Comparison of ENCODE assay signal across 20 cellular contexts in the genomic region with DNA sequence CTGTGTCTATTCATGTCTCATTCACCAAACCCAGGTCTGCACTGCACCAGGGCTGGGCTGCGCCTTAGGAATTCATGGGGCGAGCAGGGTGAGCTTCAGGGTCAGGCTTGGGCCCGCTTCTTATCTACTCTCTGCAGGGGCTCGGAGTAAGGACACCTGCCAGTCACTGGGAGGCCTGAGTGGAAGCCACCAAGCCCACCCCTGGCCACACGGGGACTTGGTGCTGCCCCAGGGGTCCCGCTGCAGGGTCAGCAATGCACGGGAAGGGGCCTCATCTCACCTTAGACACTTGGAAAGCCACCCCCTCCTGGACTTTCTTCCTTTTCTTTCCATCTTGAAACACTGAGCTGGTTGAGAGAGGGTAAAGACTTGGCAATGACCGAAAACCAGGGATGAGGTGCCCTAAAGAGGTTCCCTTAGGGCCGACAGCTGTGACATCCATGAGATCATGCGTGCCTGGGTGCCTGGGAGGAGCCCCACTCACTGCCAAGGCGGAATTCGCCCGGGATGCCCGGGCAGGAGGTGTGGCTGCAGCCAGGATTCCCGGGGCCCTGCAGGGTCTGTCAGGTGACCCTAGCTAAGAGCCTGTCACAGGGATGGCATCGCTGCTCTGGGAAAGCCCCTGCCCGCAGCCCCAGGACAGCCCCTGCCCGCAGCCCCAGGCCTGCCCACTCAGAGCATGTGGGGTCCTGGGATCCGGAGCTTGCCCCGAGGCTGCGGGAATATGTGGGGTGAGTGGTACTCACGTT. TPM values are rescaled to one million over a fixed set of nuclear protein-coding genes. Genes with fewer than 3 reads are reported as not detected.
DNase-seq lines count a peak whose midpoint lies in the region; ATAC-seq and TF ChIP-seq lines count a peak whose summit lies in the region.
"Had no signal": no experiment of that assay in that cellular context is flagged by ENCODE, and none has a peak within 500 bp of the region (broad histone marks: within the 10 kb centered on the region; RNA-seq: fewer than 3 reads in every experiment).

No MANE protein-coding gene starts in this region.

- ATAC-seq in heart right ventricle (no peak), upper lobe of right lung (no peak)
- ATAC-seq: activated T-helper 17 cell treated with anti-CD3 and anti-CD28 coated beads, Interleukin-2, amount 50 U/mL, for 72 hours; left lobe of liver had no signal

- no peak overlapping the region for H3K9ac ChIP-seq in Karpas-422 (ENCODE audit: low read length)

- H3K9me3 ChIP-seq in ascending aorta (no peaks in the 10 kb centered on the region), heart right ventricle (no peaks in the 10 kb centered on the region), osteoblast (ENCODE audit: low read depth, low read length) (no peaks in the 10 kb centered on the region), upper lobe of right lung (no peaks in the 10 kb centered on the region), Karpas-422 (ENCODE audit: low read length) (no peaks in the 10 kb centered on the region)

- H3K79me2 ChIP-seq in osteoblast (ENCODE audit: insufficient read depth, low read length) (no peaks in the 10 kb centered on the region), Karpas-422 (ENCODE audit: low read length) (no peaks in the 10 kb centered on the region)

- no peaks in the 10 kb centered on the region for H3K36me3 ChIP-seq in ascending aorta
- H3K36me3 ChIP-seq in heart right ventricle: no peaks in the 10 kb centered on the region
- H3K36me3 ChIP-seq in osteoblast (ENCODE audit: insufficient read depth, low read length): no peaks in the 10 kb centered on the region
- H3K36me3 ChIP-seq in upper lobe of right lung: no peaks in the 10 kb centered on the region
- no peaks in the 10 kb centered on the region for H3K36me3 ChIP-seq in Karpas-422 (ENCODE audit: insufficient read depth, low read length)
- H3K36me3 ChIP-seq: WERI-Rb-1 had no signal

- intact Hi-C loops in ascending aorta (cut with DNase I) (no loop called here), heart right ventricle (cut with DNase I) (no loop called here), upper lobe of right lung (cut with DNase I) (no loop called here)

- DNase-seq in ascending aorta (ENCODE audit: low spot score in 2 of 2) (no peak), heart right ventricle (no peak), osteoblast (ENCODE audit: insufficient read length, low spot score, missing footprints) (peak; percentile 3), upper lobe of right lung (no peak), NCI-H146 treated with DMSO at 0.1 percent for 48 hours (lab: John Stamatoyannopoulos, UW; ENCODE audit: unreplicated experiment) (no peak), Karpas-422 (no peak)
- no peak for DNase-seq in activated CD4-positive, alpha-beta T cell treated with anti-CD3 and anti-CD28 coated beads for 1 hour
- DNase-seq: activated CD4-positive, alpha-beta T cell treated with anti-CD3 and anti-CD28 coated beads, Interleukin-2, amount 50 U/mL, for 4 hours; activated CD8-positive, alpha-beta memory T cell treated with anti-CD3 and anti-CD28 coated beads, Interleukin-2, amount 50 U/mL, for 4 hours; anterior cingulate cortex; caudate nucleus; CD4-positive, alpha-beta T cell; NCI-H1105; NCI-H2081; stimulated activated CD4-positive, alpha-beta T cell treated with anti-CD3 and anti-CD28 coated beads, Interleukin-1b, Interleukin-23, amount 100 ng/mL, for 48 hours; substantia nigra; WERI-Rb-1 had no signal

- peak overlapping the region; percentile 72 to 74 for H3K27ac ChIP-seq in ascending aorta
- peak overlapping the region in 8 of 10 donors; percentile 62 to 90 (median 84) for H3K27ac ChIP-seq in heart right ventricle
- H3K27ac ChIP-seq in osteoblast (ENCODE audit: low read depth, low read length): no peak overlapping the region
- H3K27ac ChIP-seq in upper lobe of right lung: peak overlapping the region; percentile 72
- H3K27ac ChIP-seq in Karpas-422 (ENCODE audit: low read length): no peak overlapping the region
- H3K27ac ChIP-seq: WERI-Rb-1 had no signal

- TF ChIP-seq CTCF in ascending aorta (IDR thresholded peaks at IDR 0.05) (no peak), heart right ventricle (IDR thresholded peaks at IDR 0.05) (no peak), osteoblast (IDR thresholded peaks at IDR 0.05; ENCODE audit: extremely low read depth, low read depth, low read length) (no peak), upper lobe of right lung (IDR thresholded peaks at IDR 0.05) (no peak)

- H3K4me3 ChIP-seq in ascending aorta: no peak overlapping the region
- H3K4me3 ChIP-seq in heart right ventricle: no peak overlapping the region
- no peak overlapping the region for H3K4me3 ChIP-seq in osteoblast (ENCODE audit: insufficient read depth, low read length)
- no peak overlapping the region for H3K4me3 ChIP-seq in upper lobe of right lung
- H3K4me3 ChIP-seq in Karpas-422 (ENCODE audit: low read length): no peak overlapping the region

- H2AFZ ChIP-seq in osteoblast (ENCODE audit: low read length) (no peak overlapping the region), Karpas-422 (ENCODE audit: low read length) (no peak overlapping the region)

- 81 to 88% methylated on average over 22 of the region's 22 CpGs for WGBS in heart right ventricle, 2 donors

- H3K4me2 ChIP-seq in osteoblast (ENCODE audit: insufficient read depth, low read length): no peak overlapping the region
- no peak overlapping the region for H3K4me2 ChIP-seq in Karpas-422 (ENCODE audit: low read depth, low read length, poor library complexity, severe bottlenecking)

- H3K9me2 ChIP-seq in Karpas-422 (replicated peaks; ENCODE audit: insufficient read depth, low read length): no peaks in the 10 kb centered on the region

- H3K4me1 ChIP-seq in ascending aorta: peaks cover 7 to 39% of the 10 kb centered on the region in 2 donors
- peaks cover 39 to 86% (median 68%) of the 10 kb centered on the region in 9 donors for H3K4me1 ChIP-seq in heart right ventricle
- peaks cover 40% of the 10 kb centered on the region for H3K4me1 ChIP-seq in osteoblast (ENCODE audit: insufficient read depth, low read length)
- H3K4me1 ChIP-seq in upper lobe of right lung: peaks cover 57% of the 10 kb centered on the region
- H3K4me1 ChIP-seq in Karpas-422 (ENCODE audit: low read length): 0 out of 2 replicates have a peak, but pooled peaks cover 2% of the 10 kb centered on the region

- no peaks in the 10 kb centered on the region for H4K20me1 ChIP-seq in osteoblast (ENCODE audit: insufficient read depth, low read length)
- no peaks in the 10 kb centered on the region for H4K20me1 ChIP-seq in Karpas-422 (ENCODE audit: insufficient read depth, low read depth, low read length)

- H3K27me3 ChIP-seq in ascending aorta (no peaks in the 10 kb centered on the region), heart right ventricle (no peaks in the 10 kb centered on the region), osteoblast (ENCODE audit: insufficient read depth, low read length) (no peaks in the 10 kb centered on the region), upper lobe of right lung (no peaks in the 10 kb centered on the region), Karpas-422 (ENCODE audit: low read length) (no peaks in the 10 kb centered on the region)

RNA-seq across cellular contexts. Expression of a gene that starts 45.5 kb away (rescaled TPM):
- total RNA-seq in ascending aorta (28.3 TPM), heart right ventricle (10 to 100 TPM; 28.6 to 49.2 (median 36.3) TPM), osteoblast (38.0 and 46.7 TPM in 2 replicates), upper lobe of right lung (42.2 TPM)
- polyA plus RNA-seq in heart right ventricle: 10 to 100 TPM in 1 of 2 donors, 1 to 10 TPM in 1; 9.1 to 11.0 TPM
- not detected in 2 replicates for total RNA-seq in Karpas-422 (2014; rRNA removed; shearing (Covaris generic); ENCODE audit: low replicate concordance)
- total RNA-seq: OCI-LY7 had no signal

Comparison
In these comparisons a context has a peak if more than half of its experiments do, and no peak if none do; other contexts are left out.
1. H3K27ac ChIP-seq: peak in ascending aorta (2 of 2), heart right ventricle (8 of 10) and upper lobe of right lung (single experiment); none in osteoblast (single experiment) and Karpas-422 (single experiment).
2. RNA of a gene that starts 45.5 kb away (total RNA-seq): 38.0 to 46.7 TPM in osteoblast, 42.2 TPM in upper lobe of right lung (single experiment), 28.6 to 49.2 TPM in heart right ventricle and 28.3 TPM in ascending aorta (single experiment); not detected in Karpas-422; every median in the first group is over 10 times any median in the second.